In the genomic region with DNA sequence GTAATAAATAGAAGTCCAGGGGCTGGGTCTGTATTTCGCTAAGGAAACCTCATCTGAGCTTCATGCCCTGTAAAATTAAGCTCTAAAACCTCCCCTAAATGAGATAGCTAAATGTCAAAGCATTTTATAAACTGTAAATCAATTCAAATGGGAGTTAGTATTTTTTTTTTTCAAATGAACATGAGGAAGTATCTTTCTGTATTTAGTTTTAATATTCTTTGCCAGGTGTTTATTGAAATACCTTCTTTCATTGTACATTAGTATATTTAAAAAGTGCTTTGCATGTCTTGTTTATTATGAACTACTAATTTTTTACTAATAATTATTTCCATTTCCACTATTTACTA, we compare ENCODE assay signal across 1 cellular context.
TF ChIP-seq lines count a peak whose summit lies in the region.

No MANE protein-coding gene starts in this region.

TF ChIP-seq in HepG2, 621 proteins besides CTCF, POLR2A, EP300 and RAD21 (continued from another document and continues in another):
- TF ChIP-seq, protein P1, sequence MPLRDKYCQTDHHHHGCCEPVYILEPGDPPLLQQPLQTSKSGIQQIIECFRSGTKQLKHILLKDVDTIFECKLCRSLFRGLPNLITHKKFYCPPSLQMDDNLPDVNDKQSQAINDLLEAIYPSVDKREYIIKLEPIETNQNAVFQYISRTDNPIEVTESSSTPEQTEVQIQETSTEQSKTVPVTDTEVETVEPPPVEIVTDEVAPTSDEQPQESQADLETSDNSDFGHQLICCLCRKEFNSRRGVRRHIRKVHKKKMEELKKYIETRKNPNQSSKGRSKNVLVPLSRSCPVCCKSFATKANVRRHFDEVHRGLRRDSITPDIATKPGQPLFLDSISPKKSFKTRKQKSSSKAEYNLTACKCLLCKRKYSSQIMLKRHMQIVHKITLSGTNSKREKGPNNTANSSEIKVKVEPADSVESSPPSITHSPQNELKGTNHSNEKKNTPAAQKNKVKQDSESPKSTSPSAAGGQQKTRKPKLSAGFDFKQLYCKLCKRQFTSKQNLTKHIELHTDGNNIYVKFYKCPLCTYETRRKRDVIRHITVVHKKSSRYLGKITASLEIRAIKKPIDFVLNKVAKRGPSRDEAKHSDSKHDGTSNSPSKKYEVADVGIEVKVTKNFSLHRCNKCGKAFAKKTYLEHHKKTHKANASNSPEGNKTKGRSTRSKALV (CRISPR knock-in tag; IDR thresholded peaks at IDR 0.05): peak; percentile 60; the same call in 1 of the 2 replicates
- TF ChIP-seq CBFB (CRISPR knock-in tag; IDR thresholded peaks at IDR 0.05) (no peak), ZBTB21 (CRISPR knock-in tag; IDR thresholded peaks at IDR 0.05) (no peak), FOSL2 (CRISPR knock-in tag; IDR thresholded peaks at IDR 0.05) (no peak), ZNF839 (CRISPR knock-in tag; IDR thresholded peaks at IDR 0.05; ENCODE audit: borderline replicate concordance) (no peak), RNF2 (conservative IDR thresholded peaks at IDR 0.05; ENCODE audit: low read depth) (no peak), ZBTB20 (CRISPR knock-in tag; IDR thresholded peaks at IDR 0.05; ENCODE audit: borderline replicate concordance, low read depth) (no peak), GPBP1L1 (CRISPR knock-in tag; IDR thresholded peaks at IDR 0.05) (no peak), KDM5A (IDR thresholded peaks at IDR 0.05; ENCODE audit: borderline replicate concordance, low read length) (no peak), ZNF761 (CRISPR knock-in tag; conservative IDR thresholded peaks at IDR 0.05) (no peak), ZFP41 (CRISPR knock-in tag; IDR thresholded peaks at IDR 0.05; ENCODE audit: borderline replicate concordance) (no peak), HOXA9 (CRISPR knock-in tag; IDR thresholded peaks at IDR 0.05; ENCODE audit: borderline replicate concordance) (0 out of 2 replicates have a peak, but pooled peaks have one; percentile 5), RNF219 (CRISPR knock-in tag; IDR thresholded peaks at IDR 0.05) (no peak), ZNF616 (CRISPR knock-in tag; IDR thresholded peaks at IDR 0.05; ENCODE audit: low read depth) (no peak), ZNF770 (CRISPR knock-in tag; IDR thresholded peaks at IDR 0.05) (no peak), SCMH1 (CRISPR knock-in tag; IDR thresholded peaks at IDR 0.05; ENCODE audit: borderline replicate concordance) (no peak), TAF15 (IDR thresholded peaks at IDR 0.05; ENCODE audit: low read depth, low read length, poor library complexity, severe bottlenecking) (no peak), MAX (IDR thresholded peaks at IDR 0.05) (no peak), TEAD2 (CRISPR knock-in tag; IDR thresholded peaks at IDR 0.05) (no peak), AGO2 (optimal IDR thresholded peaks at IDR 0.05; ENCODE audit: low read depth, low read length) (peak; percentile 74), NFKBIZ (CRISPR knock-in tag; IDR thresholded peaks at IDR 0.05) (no peak), ZEB1 (IDR thresholded peaks at IDR 0.05; ENCODE audit: insufficient replicate concordance, low read depth) (no peak), MNT (IDR thresholded peaks at IDR 0.05) (no peak), ZNF615 (CRISPR knock-in tag; IDR thresholded peaks at IDR 0.05; ENCODE audit: borderline replicate concordance) (no peak), CCAR2 (optimal IDR thresholded peaks at IDR 0.05; ENCODE audit: low read depth, low read length) (no peak), NR2F2 (IDR thresholded peaks at IDR 0.05; ENCODE audit: borderline replicate concordance, low read depth) (no peak; the same call in 1 of the 2 replicates), ZSCAN29 (CRISPR knock-in tag; conservative IDR thresholded peaks at IDR 0.05) (no peak), ZNF282 (IDR thresholded peaks at IDR 0.05; ENCODE audit: partially characterized antibody) (no peak), ZNF841 (CRISPR knock-in tag; IDR thresholded peaks at IDR 0.05; ENCODE audit: borderline replicate concordance) (0 out of 2 replicates have a peak, but pooled peaks have one; percentile 46), RFX1 (IDR thresholded peaks at IDR 0.05) (no peak), ZBTB3 (CRISPR knock-in tag; IDR thresholded peaks at IDR 0.05; ENCODE audit: borderline replicate concordance, low read depth) (no peak), DNMT1 (CRISPR knock-in tag; IDR thresholded peaks at IDR 0.05) (no peak), NFIC (IDR thresholded peaks at IDR 0.05; ENCODE audit: low read length) (peak; percentile 14; the same call in 1 of the 2 replicates), NPAS2 (CRISPR knock-in tag; IDR thresholded peaks at IDR 0.05; ENCODE audit: borderline replicate concordance) (no peak), ZNF766 (CRISPR knock-in tag; IDR thresholded peaks at IDR 0.05; ENCODE audit: borderline replicate concordance) (no peak), HDAC6 (IDR thresholded peaks at IDR 0.05; ENCODE audit: low read depth, low read length) (no peak)
- TF ChIP-seq, protein P2, sequence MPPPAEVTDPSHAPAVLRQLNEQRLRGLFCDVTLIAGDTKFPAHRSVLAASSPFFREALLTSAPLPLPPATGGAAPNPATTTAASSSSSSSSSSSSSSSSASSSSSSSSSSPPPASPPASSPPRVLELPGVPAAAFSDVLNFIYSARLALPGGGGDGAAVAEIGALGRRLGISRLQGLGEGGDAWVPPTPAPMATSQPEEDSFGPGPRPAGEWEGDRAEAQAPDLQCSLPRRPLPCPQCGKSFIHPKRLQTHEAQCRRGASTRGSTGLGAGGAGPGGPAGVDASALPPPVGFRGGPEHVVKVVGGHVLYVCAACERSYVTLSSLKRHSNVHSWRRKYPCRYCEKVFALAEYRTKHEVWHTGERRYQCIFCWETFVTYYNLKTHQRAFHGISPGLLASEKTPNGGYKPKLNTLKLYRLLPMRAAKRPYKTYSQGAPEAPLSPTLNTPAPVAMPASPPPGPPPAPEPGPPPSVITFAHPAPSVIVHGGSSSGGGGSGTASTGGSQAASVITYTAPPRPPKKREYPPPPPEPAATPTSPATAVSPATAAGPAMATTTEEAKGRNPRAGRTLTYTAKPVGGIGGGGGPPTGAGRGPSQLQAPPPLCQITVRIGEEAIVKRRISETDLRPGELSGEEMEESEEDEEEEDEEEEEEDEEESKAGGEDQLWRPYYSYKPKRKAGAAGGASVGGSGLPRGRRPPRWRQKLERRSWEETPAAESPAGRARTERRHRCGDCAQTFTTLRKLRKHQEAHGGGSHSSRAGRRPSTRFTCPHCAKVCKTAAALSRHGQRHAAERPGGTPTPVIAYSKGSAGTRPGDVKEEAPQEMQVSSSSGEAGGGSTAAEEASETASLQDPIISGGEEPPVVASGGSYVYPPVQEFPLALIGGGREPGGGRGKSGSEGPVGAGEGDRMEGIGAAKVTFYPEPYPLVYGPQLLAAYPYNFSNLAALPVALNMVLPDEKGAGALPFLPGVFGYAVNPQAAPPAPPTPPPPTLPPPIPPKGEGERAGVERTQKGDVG (CRISPR knock-in tag; IDR thresholded peaks at IDR 0.05; ENCODE audit: borderline replicate concordance): no peak
- TF ChIP-seq, protein P3, sequence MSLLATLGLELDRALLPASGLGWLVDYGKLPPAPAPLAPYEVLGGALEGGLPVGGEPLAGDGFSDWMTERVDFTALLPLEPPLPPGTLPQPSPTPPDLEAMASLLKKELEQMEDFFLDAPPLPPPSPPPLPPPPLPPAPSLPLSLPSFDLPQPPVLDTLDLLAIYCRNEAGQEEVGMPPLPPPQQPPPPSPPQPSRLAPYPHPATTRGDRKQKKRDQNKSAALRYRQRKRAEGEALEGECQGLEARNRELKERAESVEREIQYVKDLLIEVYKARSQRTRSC (CRISPR knock-in tag; IDR thresholded peaks at IDR 0.05; ENCODE audit: low read depth): no peak
- TF ChIP-seq, protein P4, sequence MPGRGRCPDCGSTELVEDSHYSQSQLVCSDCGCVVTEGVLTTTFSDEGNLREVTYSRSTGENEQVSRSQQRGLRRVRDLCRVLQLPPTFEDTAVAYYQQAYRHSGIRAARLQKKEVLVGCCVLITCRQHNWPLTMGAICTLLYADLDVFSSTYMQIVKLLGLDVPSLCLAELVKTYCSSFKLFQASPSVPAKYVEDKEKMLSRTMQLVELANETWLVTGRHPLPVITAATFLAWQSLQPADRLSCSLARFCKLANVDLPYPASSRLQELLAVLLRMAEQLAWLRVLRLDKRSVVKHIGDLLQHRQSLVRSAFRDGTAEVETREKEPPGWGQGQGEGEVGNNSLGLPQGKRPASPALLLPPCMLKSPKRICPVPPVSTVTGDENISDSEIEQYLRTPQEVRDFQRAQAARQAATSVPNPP (CRISPR knock-in tag; IDR thresholded peaks at IDR 0.05): no peak
- TF ChIP-seq, protein P5, sequence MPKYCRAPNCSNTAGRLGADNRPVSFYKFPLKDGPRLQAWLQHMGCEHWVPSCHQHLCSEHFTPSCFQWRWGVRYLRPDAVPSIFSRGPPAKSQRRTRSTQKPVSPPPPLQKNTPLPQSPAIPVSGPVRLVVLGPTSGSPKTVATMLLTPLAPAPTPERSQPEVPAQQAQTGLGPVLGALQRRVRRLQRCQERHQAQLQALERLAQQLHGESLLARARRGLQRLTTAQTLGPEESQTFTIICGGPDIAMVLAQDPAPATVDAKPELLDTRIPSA (CRISPR knock-in tag; IDR thresholded peaks at IDR 0.05; ENCODE audit: borderline replicate concordance): no peak
- TF ChIP-seq, protein P6, sequence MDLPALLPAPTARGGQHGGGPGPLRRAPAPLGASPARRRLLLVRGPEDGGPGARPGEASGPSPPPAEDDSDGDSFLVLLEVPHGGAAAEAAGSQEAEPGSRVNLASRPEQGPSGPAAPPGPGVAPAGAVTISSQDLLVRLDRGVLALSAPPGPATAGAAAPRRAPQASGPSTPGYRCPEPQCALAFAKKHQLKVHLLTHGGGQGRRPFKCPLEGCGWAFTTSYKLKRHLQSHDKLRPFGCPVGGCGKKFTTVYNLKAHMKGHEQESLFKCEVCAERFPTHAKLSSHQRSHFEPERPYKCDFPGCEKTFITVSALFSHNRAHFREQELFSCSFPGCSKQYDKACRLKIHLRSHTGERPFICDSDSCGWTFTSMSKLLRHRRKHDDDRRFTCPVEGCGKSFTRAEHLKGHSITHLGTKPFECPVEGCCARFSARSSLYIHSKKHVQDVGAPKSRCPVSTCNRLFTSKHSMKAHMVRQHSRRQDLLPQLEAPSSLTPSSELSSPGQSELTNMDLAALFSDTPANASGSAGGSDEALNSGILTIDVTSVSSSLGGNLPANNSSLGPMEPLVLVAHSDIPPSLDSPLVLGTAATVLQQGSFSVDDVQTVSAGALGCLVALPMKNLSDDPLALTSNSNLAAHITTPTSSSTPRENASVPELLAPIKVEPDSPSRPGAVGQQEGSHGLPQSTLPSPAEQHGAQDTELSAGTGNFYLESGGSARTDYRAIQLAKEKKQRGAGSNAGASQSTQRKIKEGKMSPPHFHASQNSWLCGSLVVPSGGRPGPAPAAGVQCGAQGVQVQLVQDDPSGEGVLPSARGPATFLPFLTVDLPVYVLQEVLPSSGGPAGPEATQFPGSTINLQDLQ (CRISPR knock-in tag; IDR thresholded peaks at IDR 0.05): no peak
- TF ChIP-seq, protein P7, sequence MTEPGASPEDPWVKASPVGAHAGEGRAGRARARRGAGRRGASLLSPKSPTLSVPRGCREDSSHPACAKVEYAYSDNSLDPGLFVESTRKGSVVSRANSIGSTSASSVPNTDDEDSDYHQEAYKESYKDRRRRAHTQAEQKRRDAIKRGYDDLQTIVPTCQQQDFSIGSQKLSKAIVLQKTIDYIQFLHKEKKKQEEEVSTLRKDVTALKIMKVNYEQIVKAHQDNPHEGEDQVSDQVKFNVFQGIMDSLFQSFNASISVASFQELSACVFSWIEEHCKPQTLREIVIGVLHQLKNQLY (CRISPR knock-in tag; IDR thresholded peaks at IDR 0.05): no peak
